In the genomic region with DNA sequence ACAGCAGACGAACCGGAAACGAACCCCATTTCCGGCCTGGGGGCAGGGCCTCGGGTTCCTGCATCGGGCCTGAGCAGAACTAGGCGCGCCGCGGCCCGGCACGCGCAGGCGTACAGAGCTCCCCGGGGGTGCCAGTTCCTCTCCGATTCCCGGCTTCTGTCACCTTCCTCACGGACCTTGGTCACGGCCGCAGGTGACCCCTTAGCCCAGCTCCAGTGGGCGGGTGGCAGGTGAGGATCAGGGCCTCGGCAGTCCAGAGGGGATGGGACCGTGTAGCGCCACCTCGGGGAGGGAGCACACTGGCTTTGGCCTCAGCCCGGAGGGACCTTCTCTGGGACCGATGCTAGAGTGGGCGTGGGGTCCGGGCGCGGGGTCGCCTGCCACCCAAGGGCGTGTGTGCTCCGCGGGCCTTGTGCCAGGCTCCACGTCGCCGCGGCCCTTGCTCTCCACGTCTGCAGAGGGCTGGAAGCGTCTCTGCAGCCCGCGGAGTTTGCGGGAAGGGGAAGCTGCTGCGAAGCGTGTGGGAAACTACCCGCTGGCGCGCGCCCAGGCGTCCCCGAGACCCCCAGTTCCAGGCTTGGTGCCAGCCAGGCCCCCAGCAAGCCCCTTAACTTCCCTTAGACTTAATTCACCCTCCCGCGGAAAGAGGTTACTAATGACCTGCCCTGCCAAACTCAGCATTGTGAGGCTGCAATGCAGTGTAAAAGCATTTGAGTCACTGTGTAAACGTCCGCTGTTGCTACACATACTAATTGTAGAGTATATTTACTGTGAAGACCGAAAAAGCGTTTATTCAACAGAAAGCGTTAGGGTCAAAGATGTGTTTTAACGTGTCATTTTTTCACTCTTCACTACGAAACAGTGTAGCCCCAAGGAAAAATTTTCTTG, we compare ENCODE assay signal across 8 cellular contexts. TPM values are rescaled to one million over a fixed set of nuclear protein-coding genes. Genes with fewer than 3 reads are reported as not detected.
A peak's percentile ranks its signal among the peaks of the same experiment; 100 is the strongest.
DNase-seq lines count a peak whose midpoint lies in the region; ATAC-seq and TF ChIP-seq lines count a peak whose summit lies in the region.

A gene (plus strand): TSS at position 48 of the 888 bp plus-strand sequence. CDS start 7,930 bp downstream, outside the sequence.

- H3K36me3 ChIP-seq in neural cell (ENCODE audit: insufficient read depth, low read length) (no peaks in the 10 kb centered on the region), stomach smooth muscle (ENCODE audit: control insufficient read depth in 2 of 2, insufficient read depth in 2 of 2, low read length in 2 of 2) (peaks cover 0 to 2% of the 10 kb centered on the region in 2 donors)

- no peaks in the 10 kb centered on the region for H3K27me3 ChIP-seq in neural cell (ENCODE audit: insufficient read depth, low read depth, low read length)
- no peaks in the 10 kb centered on the region for H3K27me3 ChIP-seq in stomach smooth muscle (ENCODE audit: control insufficient read depth in 1 of 2, insufficient read depth in 2 of 2, low read length in 2 of 2)

- H3K4me2 ChIP-seq in neural cell (ENCODE audit: low read length), result peak within 1 kb of the TSS; percentile 97

- TF ChIP-seq POLR2A in Raji (IDR thresholded peaks at IDR 0.05; ENCODE audit: insufficient read depth, low read depth, low read length), result peak; percentile 97

- H3K9me2 ChIP-seq in neural cell (ENCODE audit: insufficient read depth, low read length), result no peaks in the 10 kb centered on the region

- H3K4me3 ChIP-seq in neural cell (ENCODE audit: low read length), result peak within 1 kb of the TSS; percentile 81
- H3K4me3 ChIP-seq in stomach smooth muscle (ENCODE audit: low read length in 2 of 2), result peak within 1 kb of the TSS; percentile 99 to 100

- H3K27ac ChIP-seq in neural cell (ENCODE audit: low read length) (peak within 1 kb of the TSS; percentile 92), stomach smooth muscle (ENCODE audit: low read length) (peak within 1 kb of the TSS; percentile 94)

- peak; percentile 82 for TF ChIP-seq CTCF in neural cell (IDR thresholded peaks at IDR 0.05; ENCODE audit: poor library complexity, severe bottlenecking)

- ATAC-seq in GM21619 (IDR thresholded peaks at IDR 0.05; ENCODE audit: unreplicated experiment), result peak; percentile 70

- peak; percentile 62 for TF ChIP-seq EP300 in neural cell (conservative IDR thresholded peaks at IDR 0.05; ENCODE audit: poor library complexity, severe bottlenecking)

- peak within 1 kb of the TSS; percentile 92 for H3K9ac ChIP-seq in neural cell (ENCODE audit: low read length)
- peak within 1 kb of the TSS; percentile 94 to 97 for H3K9ac ChIP-seq in stomach smooth muscle (ENCODE audit: low read length in 2 of 2)

- in situ Hi-C loops in KBM-7 (cut with MboI; ENCODE audit: low pct_unique_long_range_greater_than_20kb, low sequenced_read_pairs), result no loop called here

- peaks cover 33% of the 10 kb centered on the region for H3K79me2 ChIP-seq in neural cell (replicated peaks; ENCODE audit: insufficient read depth, low read length)

- no peaks in the 10 kb centered on the region for H3F3A ChIP-seq in neural cell (ENCODE audit: insufficient read depth, low read length, poor library complexity, severe bottlenecking)

- peak within 1 kb of the TSS; percentile 43 for H2AFZ ChIP-seq in neural cell (ENCODE audit: low read depth, low read length)

- H3K9me3 ChIP-seq in neural cell (ENCODE audit: low read length) (no peaks in the 10 kb centered on the region), stomach smooth muscle (ENCODE audit: control insufficient read depth in 2 of 2, low read length in 2 of 2) (no peaks in the 10 kb centered on the region)

- DNase-seq in EH (ENCODE audit: low read depth), result peak; percentile 87
- DNase-seq in KBM-7, result peak; percentile 94
- peak; percentile 93 for DNase-seq in activated effector memory CD4-positive, alpha-beta T cell treated with Interleukin-2 at 50 U/mL for 16 hours
- DNase-seq in fibroblast of the conjunctiva (ENCODE audit: low read depth), result peak; percentile 58

- H3K4me1 ChIP-seq in stomach smooth muscle (ENCODE audit: control insufficient read depth, insufficient read depth, low read length), result peaks cover 21% of the 10 kb centered on the region

- no peaks in the 10 kb centered on the region for H4K20me1 ChIP-seq in neural cell (ENCODE audit: insufficient read depth)

- peak; percentile 74 for TF ChIP-seq RAD21 in neural cell (conservative IDR thresholded peaks at IDR 0.05)

TF ChIP-seq in neural cell, 6 proteins besides CTCF, POLR2A, EP300 and RAD21:
- TF ChIP-seq EZH2 (IDR thresholded peaks at IDR 0.05; ENCODE audit: borderline replicate concordance, insufficient read depth, low read length, poor library complexity, severe bottlenecking) (no peak), SMC3 (conservative IDR thresholded peaks at IDR 0.05; ENCODE audit: poor library complexity) (peak; percentile 83), TAF1 (IDR thresholded peaks at IDR 0.05; ENCODE audit: low read depth) (peak; percentile 87), POLR2AphosphoS5 (IDR thresholded peaks at IDR 0.05) (peak; percentile 92), MXI1 (conservative IDR thresholded peaks at IDR 0.05; ENCODE audit: poor library complexity, severe bottlenecking) (peak; percentile 91)
- TF ChIP-seq, protein P1, sequence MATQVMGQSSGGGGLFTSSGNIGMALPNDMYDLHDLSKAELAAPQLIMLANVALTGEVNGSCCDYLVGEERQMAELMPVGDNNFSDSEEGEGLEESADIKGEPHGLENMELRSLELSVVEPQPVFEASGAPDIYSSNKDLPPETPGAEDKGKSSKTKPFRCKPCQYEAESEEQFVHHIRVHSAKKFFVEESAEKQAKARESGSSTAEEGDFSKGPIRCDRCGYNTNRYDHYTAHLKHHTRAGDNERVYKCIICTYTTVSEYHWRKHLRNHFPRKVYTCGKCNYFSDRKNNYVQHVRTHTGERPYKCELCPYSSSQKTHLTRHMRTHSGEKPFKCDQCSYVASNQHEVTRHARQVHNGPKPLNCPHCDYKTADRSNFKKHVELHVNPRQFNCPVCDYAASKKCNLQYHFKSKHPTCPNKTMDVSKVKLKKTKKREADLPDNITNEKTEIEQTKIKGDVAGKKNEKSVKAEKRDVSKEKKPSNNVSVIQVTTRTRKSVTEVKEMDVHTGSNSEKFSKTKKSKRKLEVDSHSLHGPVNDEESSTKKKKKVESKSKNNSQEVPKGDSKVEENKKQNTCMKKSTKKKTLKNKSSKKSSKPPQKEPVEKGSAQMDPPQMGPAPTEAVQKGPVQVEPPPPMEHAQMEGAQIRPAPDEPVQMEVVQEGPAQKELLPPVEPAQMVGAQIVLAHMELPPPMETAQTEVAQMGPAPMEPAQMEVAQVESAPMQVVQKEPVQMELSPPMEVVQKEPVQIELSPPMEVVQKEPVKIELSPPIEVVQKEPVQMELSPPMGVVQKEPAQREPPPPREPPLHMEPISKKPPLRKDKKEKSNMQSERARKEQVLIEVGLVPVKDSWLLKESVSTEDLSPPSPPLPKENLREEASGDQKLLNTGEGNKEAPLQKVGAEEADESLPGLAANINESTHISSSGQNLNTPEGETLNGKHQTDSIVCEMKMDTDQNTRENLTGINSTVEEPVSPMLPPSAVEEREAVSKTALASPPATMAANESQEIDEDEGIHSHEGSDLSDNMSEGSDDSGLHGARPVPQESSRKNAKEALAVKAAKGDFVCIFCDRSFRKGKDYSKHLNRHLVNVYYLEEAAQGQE (IDR thresholded peaks at IDR 0.05; ENCODE audit: borderline replicate concordance), result peak; percentile 19
TF ChIP-seq in neural cell: peak in this region for 5.

RNA-seq across cellular contexts. Expression of the gene that starts here (rescaled TPM):
- 76.2 and 76.3 TPM in 2 replicates for polyA plus RNA-seq in neural cell
- polyA minus RNA-seq in neural cell, result 103 and 106 TPM in 2 replicates

Comparison
In these comparisons a context has a peak if more than half of its experiments do, and no peak if none do; other contexts are left out.
1. Peak in every context shown above with its lines: DNase-seq, ATAC-seq, H3K4me3 ChIP-seq and H3K27ac ChIP-seq.